ENCODE assay signal across 8 cellular contexts in the genomic region with DNA sequence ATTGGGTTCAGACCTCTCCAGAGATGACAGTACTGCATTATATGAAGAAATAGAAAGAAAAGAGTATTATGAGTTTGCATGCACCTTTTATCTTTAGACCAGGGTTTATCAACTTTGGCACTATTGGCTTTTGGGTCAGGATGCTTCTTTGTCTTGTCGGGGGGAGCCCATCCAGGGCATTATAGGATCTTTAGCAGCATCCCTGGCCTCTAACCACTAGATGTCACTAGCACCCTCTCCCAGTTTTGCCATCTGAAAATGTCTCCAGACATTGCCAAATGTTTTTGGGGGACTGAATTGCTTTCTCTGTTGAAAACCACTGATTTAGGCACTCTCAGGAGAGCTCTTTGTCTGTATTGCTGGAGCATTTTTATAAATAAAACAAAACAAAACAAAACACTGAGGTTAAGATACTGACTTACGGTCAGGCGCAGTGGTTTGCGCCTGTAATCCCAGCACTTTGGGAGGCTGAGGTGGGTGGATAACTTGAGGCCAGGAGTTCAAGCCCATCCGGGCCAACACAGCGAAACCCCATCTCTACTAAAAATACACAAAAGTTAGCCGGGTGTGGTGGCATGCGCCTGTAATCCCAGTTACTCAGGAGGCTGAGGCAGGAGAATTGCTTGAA.
DNase-seq lines count a peak whose midpoint lies in the region; ATAC-seq and TF ChIP-seq lines count a peak whose summit lies in the region.

No MANE protein-coding gene starts in this region.

- H3K36me3 Mint-ChIP-seq in activated naive CD8-positive, alpha-beta T cell: peaks cover 2% of the 10 kb centered on the region
- H3K36me3 Mint-ChIP-seq in stimulated activated memory B cell treated with anti-CD40 and anti-IgM and Interleukin-4, amounts not matched to agents 10 μg/mL and 1 μg/mL and 100 μg/mL, for 72 hours: no peaks in the 10 kb centered on the region

- no peaks in the 10 kb centered on the region for H3K9me3 Mint-ChIP-seq in activated naive CD8-positive, alpha-beta T cell (ENCODE audit: low read depth)
- no peaks in the 10 kb centered on the region for H3K9me3 Mint-ChIP-seq in stimulated activated memory B cell treated with anti-CD40 and anti-IgM and Interleukin-4, amounts not matched to agents 10 μg/mL and 1 μg/mL and 100 μg/mL, for 72 hours

- H3K27ac ChIP-seq in C4-2B: no peak overlapping the region

- no peak overlapping the region for H3K4me3 Mint-ChIP-seq in activated naive CD8-positive, alpha-beta T cell
- no peak overlapping the region for H3K4me3 Mint-ChIP-seq in stimulated activated memory B cell treated with anti-CD40 and anti-IgM and Interleukin-4, amounts not matched to agents 10 μg/mL and 1 μg/mL and 100 μg/mL, for 72 hours

- ATAC-seq in stimulated activated memory B cell treated with anti-CD40 and anti-IgM and Interleukin-4, amounts not matched to agents 10 μg/mL and 1 μg/mL and 100 μg/mL, for 72 hours: no peak
- ATAC-seq in HG03378 (IDR thresholded peaks at IDR 0.05; ENCODE audit: unreplicated experiment): no peak

- TF ChIP-seq CTCF in C4-2B (conservative IDR thresholded peaks at IDR 0.05): peak; percentile 85
- TF ChIP-seq CTCF in GM12873 (IDR thresholded peaks at IDR 0.05; ENCODE audit: insufficient read depth, low read depth, low read length, missing control alignments): peak; percentile 91

- intact Hi-C loops in head of caudate nucleus (cut with DNase I): no loop called here

- peak overlapping the region; percentile 78 for H3K27ac Mint-ChIP-seq in activated naive CD8-positive, alpha-beta T cell
- H3K27ac Mint-ChIP-seq in stimulated activated memory B cell treated with anti-CD40 and anti-IgM and Interleukin-4, amounts not matched to agents 10 μg/mL and 1 μg/mL and 100 μg/mL, for 72 hours: peak overlapping the region; percentile 14

- DNase-seq in NCI-H2107 (lab: John Stamatoyannopoulos, UW) (peak; percentile 1), head of caudate nucleus (peak in 29 of 42 donors; percentile 12 to 70 (median 36))
- DNase-seq in activated CD4-positive, CD25-positive, alpha-beta regulatory T cell treated with anti-CD3 and anti-CD28 coated beads, Interleukin-2, amount 50 U/mL, for 72 hours: no peak

- H3K4me1 Mint-ChIP-seq in activated naive CD8-positive, alpha-beta T cell (ENCODE audit: low read depth): peaks cover 28% of the 10 kb centered on the region
- H3K4me1 Mint-ChIP-seq in stimulated activated memory B cell treated with anti-CD40 and anti-IgM and Interleukin-4, amounts not matched to agents 10 μg/mL and 1 μg/mL and 100 μg/mL, for 72 hours: peaks cover 6% of the 10 kb centered on the region

- no peaks in the 10 kb centered on the region for H3K27me3 Mint-ChIP-seq in activated naive CD8-positive, alpha-beta T cell
- no peaks in the 10 kb centered on the region for H3K27me3 Mint-ChIP-seq in stimulated activated memory B cell treated with anti-CD40 and anti-IgM and Interleukin-4, amounts not matched to agents 10 μg/mL and 1 μg/mL and 100 μg/mL, for 72 hours
